Comparison of ENCODE assay signal across 13 cellular contexts in genomic region chr2:99707592-99707991, GRCh38.
DNase-seq lines count a peak whose midpoint lies in the region; ATAC-seq and TF ChIP-seq lines count a peak whose summit lies in the region.
"Had no signal": no experiment of that assay in that cellular context is flagged by ENCODE, and none has a peak within 500 bp of the region (broad histone marks: within the 10 kb centered on the region; RNA-seq: fewer than 3 reads in every experiment).

No MANE protein-coding gene starts in this region.

- H3K9me3 ChIP-seq in HUES48 (ENCODE audit: control insufficient read depth, insufficient read depth, low read length) (no peaks in the 10 kb centered on the region), right atrium auricular region (no peaks in the 10 kb centered on the region)
- H3K9me3 ChIP-seq: mucosa of descending colon, SJCRH30 had no signal

- peaks cover 0 to 3% (median 0%) of the 10 kb centered on the region in 5 experiments for H3K9me3 Mint-ChIP-seq in brain
- no peaks in the 10 kb centered on the region for H3K9me3 Mint-ChIP-seq in stimulated activated naive B cell treated with anti-CD40 and anti-IgM and Interleukin-4, amounts not matched to agents 10 μg/mL and 1 μg/mL and 100 μg/mL, for 72 hours
- H3K9me3 Mint-ChIP-seq: CD4-positive, alpha-beta T cell; stimulated activated naive CD8-positive, alpha-beta T cell treated with anti-CD3 and anti-CD28 coated beads, Interleukin-15, amount 100 ng/mL, for 72 hours had no signal

- H3K4me1 Mint-ChIP-seq in brain: peaks cover 59% of the 10 kb centered on the region
- peaks cover 26 to 44% of the 10 kb centered on the region in 2 donors for H3K4me1 Mint-ChIP-seq in stimulated activated naive B cell treated with anti-CD40 and anti-IgM and Interleukin-4, amounts not matched to agents 10 μg/mL and 1 μg/mL and 100 μg/mL, for 72 hours
- H3K4me1 Mint-ChIP-seq: stimulated activated naive CD8-positive, alpha-beta T cell treated with anti-CD3 and anti-CD28 coated beads, Interleukin-15, amount 100 ng/mL, for 72 hours had no signal

- H3K4me3 ChIP-seq in HUES48 (ENCODE audit: low read depth, low read length): peak overlapping the region; percentile 36; the same call in 1 of the 2 replicates
- no peak overlapping the region for H3K4me3 ChIP-seq in right atrium auricular region
- H3K4me3 ChIP-seq: mucosa of descending colon, SJCRH30 had no signal

- H3K36me3 Mint-ChIP-seq in brain: peaks cover 6% of the 10 kb centered on the region
- H3K36me3 Mint-ChIP-seq in stimulated activated naive B cell treated with anti-CD40 and anti-IgM and Interleukin-4, amounts not matched to agents 10 μg/mL and 1 μg/mL and 100 μg/mL, for 72 hours: peaks cover 22 to 39% of the 10 kb centered on the region in 2 donors

- peak overlapping the region in 3 of 5 experiments; percentile 44 to 75 (median 51) for H3K27ac Mint-ChIP-seq in brain
- H3K27ac Mint-ChIP-seq in stimulated activated naive B cell treated with anti-CD40 and anti-IgM and Interleukin-4, amounts not matched to agents 10 μg/mL and 1 μg/mL and 100 μg/mL, for 72 hours: peak overlapping the region; percentile 87
- H3K27ac Mint-ChIP-seq: CD4-positive, alpha-beta T cell; stimulated activated naive CD8-positive, alpha-beta T cell treated with anti-CD3 and anti-CD28 coated beads, Interleukin-15, amount 100 ng/mL, for 72 hours had no signal

- DNase-seq in right atrium auricular region (ENCODE audit: low spot score) (no peak), NOMO-1 treated with DMSO at 0.1 percent for 48 hours (lab: John Stamatoyannopoulos, UW; ENCODE audit: unreplicated experiment) (no peak), middle frontal gyrus (ENCODE audit: extremely low spot score, low spot score) (no peak), T-helper 9 cell (no peak)
- DNase-seq in stimulated activated naive B cell treated with anti-CD40 and anti-IgM and Interleukin-4, amounts not matched to agents 10 μg/mL and 1 μg/mL and 100 μg/mL, for 72 hours: no peak
- DNase-seq: CD4-positive, alpha-beta T cell; mucosa of descending colon; NCI-H2029; retina; SJCRH30; stimulated activated naive CD8-positive, alpha-beta T cell treated with anti-CD3 and anti-CD28 coated beads, Interleukin-15, amount 100 ng/mL, for 72 hours had no signal

- no peak for ATAC-seq in stimulated activated naive B cell treated with anti-CD40 and anti-IgM and Interleukin-4, amounts not matched to agents 10 μg/mL and 1 μg/mL and 100 μg/mL, for 72 hours (replicated peaks)
- ATAC-seq: mucosa of descending colon; stimulated activated naive CD8-positive, alpha-beta T cell treated with anti-CD3 and anti-CD28 coated beads, Interleukin-15, amount 100 ng/mL, for 72 hours had no signal

- no peak for TF ChIP-seq CTCF in brain (conservative IDR thresholded peaks at IDR 0.05)
- no peak for TF ChIP-seq CTCF in right atrium auricular region (IDR thresholded peaks at IDR 0.05)

- H3K27ac ChIP-seq in HUES48 (ENCODE audit: low read depth, low read length): no peak overlapping the region
- H3K27ac ChIP-seq in right atrium auricular region: peak overlapping the region; percentile 62 to 82
- H3K27ac ChIP-seq: SJCRH30 had no signal

- no peak overlapping the region; the same call in 1 of the 2 replicates for H3K9ac ChIP-seq in HUES48 (ENCODE audit: low read depth, low read length)

- H3K4me3 Mint-ChIP-seq in brain: peak overlapping the region in 1 of 5 experiments; percentile 2
- no peak overlapping the region for H3K4me3 Mint-ChIP-seq in stimulated activated naive B cell treated with anti-CD40 and anti-IgM and Interleukin-4, amounts not matched to agents 10 μg/mL and 1 μg/mL and 100 μg/mL, for 72 hours
- H3K4me3 Mint-ChIP-seq: CD4-positive, alpha-beta T cell; stimulated activated naive CD8-positive, alpha-beta T cell treated with anti-CD3 and anti-CD28 coated beads, Interleukin-15, amount 100 ng/mL, for 72 hours had no signal

- H3K4me1 ChIP-seq in HUES48 (ENCODE audit: control insufficient read depth, insufficient read depth, low read length) (peaks cover 25% of the 10 kb centered on the region), right atrium auricular region (peaks cover 0 to 78% of the 10 kb centered on the region in 2 donors)
- H3K4me1 ChIP-seq: SJCRH30 had no signal

- H3K27me3 ChIP-seq in HUES48 (ENCODE audit: control insufficient read depth, insufficient read depth, low read length) (no peaks in the 10 kb centered on the region), right atrium auricular region (no peaks in the 10 kb centered on the region)

- H3K36me3 ChIP-seq in HUES48 (ENCODE audit: control insufficient read depth, insufficient read depth, low read length): no peaks in the 10 kb centered on the region
- no peaks in the 10 kb centered on the region for H3K36me3 ChIP-seq in right atrium auricular region
- H3K36me3 ChIP-seq: SJCRH30 had no signal

- peaks cover 3% of the 10 kb centered on the region for H3K27me3 Mint-ChIP-seq in brain
- no peaks in the 10 kb centered on the region for H3K27me3 Mint-ChIP-seq in stimulated activated naive B cell treated with anti-CD40 and anti-IgM and Interleukin-4, amounts not matched to agents 10 μg/mL and 1 μg/mL and 100 μg/mL, for 72 hours
- H3K27me3 Mint-ChIP-seq: CD4-positive, alpha-beta T cell had no signal
